Comparison of ENCODE assay signal across 1 cellular context in genomic region chr1:116485071-116485735, GRCh38.
A peak's percentile ranks its signal among the peaks of the same experiment; 100 is the strongest.
TF ChIP-seq lines count a peak whose summit lies in the region.

No MANE protein-coding gene starts in this region.

TF ChIP-seq in HepG2, 621 proteins besides CTCF, POLR2A, EP300 and RAD21 (continued from another document and continues in another):
- TF ChIP-seq PRDM15 (CRISPR knock-in tag; IDR thresholded peaks at IDR 0.05), result peak; percentile 24; the same call in 1 of the 2 replicates
- no peak for TF ChIP-seq ZNF282 (IDR thresholded peaks at IDR 0.05; ENCODE audit: partially characterized antibody)
- no peak for TF ChIP-seq HMGA1 (CRISPR knock-in tag; conservative IDR thresholded peaks at IDR 0.05)
- TF ChIP-seq SNAPC5 (CRISPR knock-in tag; IDR thresholded peaks at IDR 0.05; ENCODE audit: borderline replicate concordance), result no peak
- TF ChIP-seq, protein P1, sequence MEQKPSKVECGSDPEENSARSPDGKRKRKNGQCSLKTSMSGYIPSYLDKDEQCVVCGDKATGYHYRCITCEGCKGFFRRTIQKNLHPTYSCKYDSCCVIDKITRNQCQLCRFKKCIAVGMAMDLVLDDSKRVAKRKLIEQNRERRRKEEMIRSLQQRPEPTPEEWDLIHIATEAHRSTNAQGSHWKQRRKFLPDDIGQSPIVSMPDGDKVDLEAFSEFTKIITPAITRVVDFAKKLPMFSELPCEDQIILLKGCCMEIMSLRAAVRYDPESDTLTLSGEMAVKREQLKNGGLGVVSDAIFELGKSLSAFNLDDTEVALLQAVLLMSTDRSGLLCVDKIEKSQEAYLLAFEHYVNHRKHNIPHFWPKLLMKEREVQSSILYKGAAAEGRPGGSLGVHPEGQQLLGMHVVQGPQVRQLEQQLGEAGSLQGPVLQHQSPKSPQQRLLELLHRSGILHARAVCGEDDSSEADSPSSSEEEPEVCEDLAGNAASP (CRISPR knock-in tag; IDR thresholded peaks at IDR 0.05; ENCODE audit: borderline replicate concordance), result peak; percentile 100
- peak; percentile 92 for TF ChIP-seq SALL1 (CRISPR knock-in tag; IDR thresholded peaks at IDR 0.05)
- TF ChIP-seq ZZZ3 (CRISPR knock-in tag; IDR thresholded peaks at IDR 0.05; ENCODE audit: borderline replicate concordance), result no peak
- no peak for TF ChIP-seq KAT7 (CRISPR knock-in tag; IDR thresholded peaks at IDR 0.05; ENCODE audit: borderline replicate concordance)
- no peak; the same call in 1 of the 2 replicates for TF ChIP-seq PHF8 (CRISPR knock-in tag; IDR thresholded peaks at IDR 0.05)
- TF ChIP-seq ZNF431 (CRISPR knock-in tag; IDR thresholded peaks at IDR 0.05; ENCODE audit: borderline replicate concordance, low read depth), result 0 out of 2 replicates have a peak, but pooled peaks have one; percentile 14
- no peak for TF ChIP-seq TOE1 (CRISPR knock-in tag; IDR thresholded peaks at IDR 0.05)
- TF ChIP-seq ETS1 (CRISPR knock-in tag; IDR thresholded peaks at IDR 0.05), result no peak
- peak; percentile 90 for TF ChIP-seq CCDC6 (CRISPR knock-in tag; IDR thresholded peaks at IDR 0.05)
- 0 out of 2 replicates have a peak, but pooled peaks have one; percentile 15 for TF ChIP-seq KDM6A (CRISPR knock-in tag; IDR thresholded peaks at IDR 0.05; ENCODE audit: low read depth)
- TF ChIP-seq, protein P2, sequence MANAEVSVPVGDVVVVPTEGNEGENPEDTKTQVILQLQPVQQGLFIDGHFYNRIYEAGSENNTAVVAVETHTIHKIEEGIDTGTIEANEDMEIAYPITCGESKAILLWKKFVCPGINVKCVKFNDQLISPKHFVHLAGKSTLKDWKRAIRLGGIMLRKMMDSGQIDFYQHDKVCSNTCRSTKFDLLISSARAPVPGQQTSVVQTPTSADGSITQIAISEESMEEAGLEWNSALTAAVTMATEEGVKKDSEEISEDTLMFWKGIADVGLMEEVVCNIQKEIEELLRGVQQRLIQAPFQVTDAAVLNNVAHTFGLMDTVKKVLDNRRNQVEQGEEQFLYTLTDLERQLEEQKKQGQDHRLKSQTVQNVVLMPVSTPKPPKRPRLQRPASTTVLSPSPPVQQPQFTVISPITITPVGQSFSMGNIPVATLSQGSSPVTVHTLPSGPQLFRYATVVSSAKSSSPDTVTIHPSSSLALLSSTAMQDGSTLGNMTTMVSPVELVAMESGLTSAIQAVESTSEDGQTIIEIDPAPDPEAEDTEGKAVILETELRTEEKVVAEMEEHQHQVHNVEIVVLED (CRISPR knock-in tag; IDR thresholded peaks at IDR 0.05; ENCODE audit: borderline replicate concordance), result no peak
- peak; percentile 61; the same call in 1 of the 2 replicates for TF ChIP-seq ZSCAN25 (CRISPR knock-in tag; IDR thresholded peaks at IDR 0.05)
- TF ChIP-seq SP4 (CRISPR knock-in tag; IDR thresholded peaks at IDR 0.05), result no peak
- no peak for TF ChIP-seq FOXP1 (IDR thresholded peaks at IDR 0.05)
- no peak for TF ChIP-seq FOXP1 (CRISPR knock-in tag; IDR thresholded peaks at IDR 0.05)
- TF ChIP-seq ZNF10 (CRISPR knock-in tag; IDR thresholded peaks at IDR 0.05; ENCODE audit: borderline replicate concordance, low read depth), result no peak
- TF ChIP-seq PCBP2 (optimal IDR thresholded peaks at IDR 0.05; ENCODE audit: low read depth, low read length, poor library complexity, severe bottlenecking), result no peak
- TF ChIP-seq REL (CRISPR knock-in tag; conservative IDR thresholded peaks at IDR 0.05), result no peak
- no peak; the same call in 1 of the 2 replicates for TF ChIP-seq NCOR1 (IDR thresholded peaks at IDR 0.05; ENCODE audit: borderline replicate concordance, low read length)
- TF ChIP-seq ZNF678 (CRISPR knock-in tag; IDR thresholded peaks at IDR 0.05), result no peak
- TF ChIP-seq HOXA9 (CRISPR knock-in tag; IDR thresholded peaks at IDR 0.05; ENCODE audit: borderline replicate concordance), result no peak
- peak; percentile 75; the same call in 1 of the 2 replicates for TF ChIP-seq ZNF614 (CRISPR knock-in tag; IDR thresholded peaks at IDR 0.05; ENCODE audit: borderline replicate concordance)
- no peak for TF ChIP-seq GZF1 (CRISPR knock-in tag; IDR thresholded peaks at IDR 0.05)
- TF ChIP-seq ZNF232 (CRISPR knock-in tag; IDR thresholded peaks at IDR 0.05; ENCODE audit: borderline replicate concordance), result peak; percentile 72; the same call in 1 of the 2 replicates
- TF ChIP-seq CENPT (CRISPR knock-in tag; IDR thresholded peaks at IDR 0.05; ENCODE audit: low read depth), result no peak
- no peak for TF ChIP-seq ZNF253 (CRISPR knock-in tag; IDR thresholded peaks at IDR 0.05; ENCODE audit: borderline replicate concordance)
- TF ChIP-seq ZNF451 (CRISPR knock-in tag; IDR thresholded peaks at IDR 0.05), result no peak
- no peak for TF ChIP-seq ARNT (IDR thresholded peaks at IDR 0.05)
- no peak; the same call in 1 of the 2 replicates for TF ChIP-seq ZNF30 (CRISPR knock-in tag; IDR thresholded peaks at IDR 0.05)
- TF ChIP-seq NCOA5 (CRISPR knock-in tag; IDR thresholded peaks at IDR 0.05), result no peak
- TF ChIP-seq NPAS2 (CRISPR knock-in tag; IDR thresholded peaks at IDR 0.05; ENCODE audit: borderline replicate concordance), result no peak
- TF ChIP-seq TFDP2 (CRISPR knock-in tag; IDR thresholded peaks at IDR 0.05), result no peak
- no peak for TF ChIP-seq ATF7-NPFF (CRISPR knock-in tag; IDR thresholded peaks at IDR 0.05; ENCODE audit: low read depth)
- no peak for TF ChIP-seq ZNF274 (CRISPR knock-in tag; IDR thresholded peaks at IDR 0.05)
- no peak for TF ChIP-seq ONECUT2 (CRISPR knock-in tag; IDR thresholded peaks at IDR 0.05)
- 0 out of 2 replicates have a peak, but pooled peaks have one; percentile 20 for TF ChIP-seq DPF2 (CRISPR knock-in tag; IDR thresholded peaks at IDR 0.05; ENCODE audit: borderline replicate concordance, low read depth)
- no peak for TF ChIP-seq SUZ12 (IDR thresholded peaks at IDR 0.05; ENCODE audit: low read depth, low read length)
- TF ChIP-seq ZNF772 (CRISPR knock-in tag; IDR thresholded peaks at IDR 0.05), result no peak
- TF ChIP-seq ZNF709 (CRISPR knock-in tag; IDR thresholded peaks at IDR 0.05), result no peak
- peak; percentile 96 for TF ChIP-seq ZNF687 (CRISPR knock-in tag; IDR thresholded peaks at IDR 0.05)
- TF ChIP-seq, protein P3, sequence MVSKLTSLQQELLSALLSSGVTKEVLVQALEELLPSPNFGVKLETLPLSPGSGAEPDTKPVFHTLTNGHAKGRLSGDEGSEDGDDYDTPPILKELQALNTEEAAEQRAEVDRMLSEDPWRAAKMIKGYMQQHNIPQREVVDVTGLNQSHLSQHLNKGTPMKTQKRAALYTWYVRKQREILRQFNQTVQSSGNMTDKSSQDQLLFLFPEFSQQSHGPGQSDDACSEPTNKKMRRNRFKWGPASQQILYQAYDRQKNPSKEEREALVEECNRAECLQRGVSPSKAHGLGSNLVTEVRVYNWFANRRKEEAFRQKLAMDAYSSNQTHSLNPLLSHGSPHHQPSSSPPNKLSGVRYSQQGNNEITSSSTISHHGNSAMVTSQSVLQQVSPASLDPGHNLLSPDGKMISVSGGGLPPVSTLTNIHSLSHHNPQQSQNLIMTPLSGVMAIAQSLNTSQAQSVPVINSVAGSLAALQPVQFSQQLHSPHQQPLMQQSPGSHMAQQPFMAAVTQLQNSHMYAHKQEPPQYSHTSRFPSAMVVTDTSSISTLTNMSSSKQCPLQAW (CRISPR knock-in tag; IDR thresholded peaks at IDR 0.05), result no peak; the same call in 1 of the 2 replicates
- no peak for TF ChIP-seq ZNF768 (CRISPR knock-in tag; IDR thresholded peaks at IDR 0.05)
- no peak for TF ChIP-seq MEIS1 (CRISPR knock-in tag; IDR thresholded peaks at IDR 0.05; ENCODE audit: borderline replicate concordance)
- TF ChIP-seq MAFK (conservative IDR thresholded peaks at IDR 0.05 in 1 of 2, IDR thresholded peaks at IDR 0.05 in 1 of 2; ENCODE audit: low read length in 2 of 2), result peak; percentile 23 to 25; a peak in 2 of 4 replicates
- no peak for TF ChIP-seq ZNF260 (CRISPR knock-in tag; IDR thresholded peaks at IDR 0.05; ENCODE audit: borderline replicate concordance, low read depth)
- TF ChIP-seq ZNF850 (CRISPR knock-in tag; conservative IDR thresholded peaks at IDR 0.05), result no peak
- no peak for TF ChIP-seq ZNF7 (CRISPR knock-in tag; IDR thresholded peaks at IDR 0.05)
- no peak for TF ChIP-seq ZNF839 (CRISPR knock-in tag; IDR thresholded peaks at IDR 0.05; ENCODE audit: borderline replicate concordance)
- TF ChIP-seq, protein P4, sequence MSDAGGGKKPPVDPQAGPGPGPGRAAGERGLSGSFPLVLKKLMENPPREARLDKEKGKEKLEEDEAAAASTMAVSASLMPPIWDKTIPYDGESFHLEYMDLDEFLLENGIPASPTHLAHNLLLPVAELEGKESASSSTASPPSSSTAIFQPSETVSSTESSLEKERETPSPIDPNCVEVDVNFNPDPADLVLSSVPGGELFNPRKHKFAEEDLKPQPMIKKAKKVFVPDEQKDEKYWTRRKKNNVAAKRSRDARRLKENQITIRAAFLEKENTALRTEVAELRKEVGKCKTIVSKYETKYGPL (CRISPR knock-in tag; IDR thresholded peaks at IDR 0.05), result no peak
- TF ChIP-seq ELF4 (CRISPR knock-in tag; IDR thresholded peaks at IDR 0.05; ENCODE audit: borderline replicate concordance), result no peak
- no peak for TF ChIP-seq ARNTL (CRISPR knock-in tag; IDR thresholded peaks at IDR 0.05)
- peak; percentile 64 for TF ChIP-seq MED8 (CRISPR knock-in tag; IDR thresholded peaks at IDR 0.05; ENCODE audit: insufficient replicate concordance)
- no peak for TF ChIP-seq ZNF230 (CRISPR knock-in tag; IDR thresholded peaks at IDR 0.05)
- TF ChIP-seq MXI1 (IDR thresholded peaks at IDR 0.05; ENCODE audit: borderline replicate concordance, low read depth, low read length), result 0 out of 3 replicates have a peak, but pooled peaks have one; percentile 26
- no peak for TF ChIP-seq ZNF775 (CRISPR knock-in tag; IDR thresholded peaks at IDR 0.05; ENCODE audit: borderline replicate concordance)
- no peak for TF ChIP-seq EED (CRISPR knock-in tag; IDR thresholded peaks at IDR 0.05)
